ENCODE assay signal across 10 cellular contexts in genomic region chr5:141373673-141374317, GRCh38. TPM values are rescaled to one million over a fixed set of nuclear protein-coding genes. Genes with fewer than 3 reads are reported as not detected.
A peak's percentile ranks its signal among the peaks of the same experiment; 100 is the strongest.
DNase-seq lines count a peak whose midpoint lies in the region; ATAC-seq, FAIRE-seq and TF ChIP-seq lines count a peak whose summit lies in the region.
"Had no signal": no experiment of that assay in that cellular context is flagged by ENCODE, and none has a peak within 500 bp of the region (broad histone marks: within the 10 kb centered on the region; RNA-seq: fewer than 3 reads in every experiment).

TSS of gene PCDHGA6 (plus strand) at chr5:141373891. CDS start at chr5:141374084, 193 bp downstream.

- no peak within 1 kb of the TSS for H3K9ac ChIP-seq in endothelial cell of umbilical vein (replicated peaks; ENCODE audit: extremely low read depth, insufficient read depth, low read length)

- H3K36me3 ChIP-seq in endothelial cell of umbilical vein (ENCODE audit: control insufficient read depth in 2 of 2, extremely low read depth in 1 of 2, insufficient read depth in 2 of 2, low read length in 2 of 2), result no peaks in the 10 kb centered on the region
- H3K36me3 ChIP-seq in psoas muscle (ENCODE audit: insufficient read depth in 1 of 2, low read depth in 1 of 2), result no peaks in the 10 kb centered on the region

- H3K9me1 ChIP-seq in endothelial cell of umbilical vein (replicated peaks; ENCODE audit: control insufficient read depth, extremely low read depth, insufficient read depth, low read length), result no peaks in the 10 kb centered on the region

- FAIRE-seq in endothelial cell of umbilical vein (lab: Jason Lieb, UNC), result peak; percentile 74
- FAIRE-seq: TTC549 had no signal

- in situ Hi-C loops in KBM-7 (cut with MboI; ENCODE audit: low pct_unique_long_range_greater_than_20kb, low sequenced_read_pairs), result loop anchor here (25.0 kb wide), 1 partner anchor 189 kb away; no protein-coding TSS in a partner anchor

- ATAC-seq in psoas muscle (peak in 3 of 4 donors; percentile 64 to 72 (median 68)), GM21619 (IDR thresholded peaks at IDR 0.05; ENCODE audit: unreplicated experiment) (no peak)

- H2AFZ ChIP-seq in endothelial cell of umbilical vein (ENCODE audit: low read depth, low read length), result peak within 1 kb of the TSS; percentile 62

- peak within 1 kb of the TSS; percentile 21; the same call in 1 of the 2 replicates for H3K4me3 ChIP-seq in LNCaP clone FGC (ENCODE audit: low read depth, low read length)
- peak within 1 kb of the TSS in 2 of 3 experiments; percentile 31 to 41 for H3K4me3 ChIP-seq in endothelial cell of umbilical vein (replicated peaks in 1 of 3; ENCODE audit: insufficient read depth in 1 of 3, low read depth in 1 of 3, low read length in 3 of 3)
- peak within 1 kb of the TSS; percentile 52 for H3K4me3 ChIP-seq in psoas muscle

- H4K20me1 ChIP-seq in endothelial cell of umbilical vein (replicated peaks; ENCODE audit: control insufficient read depth, extremely low read depth, insufficient read depth, low read length), result no peaks in the 10 kb centered on the region

- dilution Hi-C loops in endothelial cell of umbilical vein (cut with MboI; ENCODE audit: extremely low pct_ligation_motif_present, low sequenced_read_pairs), result no loop called here

- H3K4me1 ChIP-seq in endothelial cell of umbilical vein (ENCODE audit: control insufficient read depth, extremely low read depth, insufficient read depth, low read length) (no peaks in the 10 kb centered on the region), psoas muscle (no peaks in the 10 kb centered on the region)

- TF ChIP-seq CTCF in LNCaP clone FGC (IDR thresholded peaks at IDR 0.05; ENCODE audit: control insufficient read depth, extremely low read depth, insufficient read depth), result peak; percentile 35
- peak; percentile 40 to 48 for TF ChIP-seq CTCF in endothelial cell of umbilical vein (IDR thresholded peaks at IDR 0.05; ENCODE audit: extremely low read depth in 1 of 2, insufficient read depth in 1 of 2, low read depth in 1 of 2, low read length in 2 of 2)
- TF ChIP-seq CTCF in psoas muscle (IDR thresholded peaks at IDR 0.05), result peak; percentile 36

- WGBS in psoas muscle, 3 donors, result 17 to 18% (median 17%) methylated on average over 27 of the region's 27 CpGs

- BruUV-seq in endothelial cell of umbilical vein (replicated peaks; lab: Mats Ljungman, UMichigan), result TSS peak; percentile 20

- no peak for TF ChIP-seq POLR2A in endothelial cell of umbilical vein (IDR thresholded peaks at IDR 0.05; ENCODE audit: low read depth, low read length)

- H3K9me3 ChIP-seq in endothelial cell of umbilical vein (replicated peaks; ENCODE audit: control insufficient read depth, insufficient read depth, low read length) (no peaks in the 10 kb centered on the region), psoas muscle (peaks cover 16% of the 10 kb centered on the region)

- peak; percentile 48 for DNase-seq in EH (ENCODE audit: low read depth)
- DNase-seq in LNCaP clone FGC (ENCODE audit: low read depth), result no peak
- peak; percentile 49 for DNase-seq in endothelial cell of umbilical vein (ENCODE audit: low read depth, low spot score)
- no peak for DNase-seq in psoas muscle
- DNase-seq in NCI-H2081 (lab: John Stamatoyannopoulos, UW), result no peak
- no peak for DNase-seq in KBM-7
- no peak for DNase-seq in NCI-H510A (lab: John Stamatoyannopoulos, UW)
- DNase-seq: KG1 had no signal

- no peaks in the 10 kb centered on the region for H3K79me2 ChIP-seq in endothelial cell of umbilical vein (ENCODE audit: control insufficient read depth, insufficient read depth, low read length)

- POLR2A ChIA-PET in endothelial cell of umbilical vein (lab: Charles Lee), result no interaction called here

- H3K27ac ChIP-seq in endothelial cell of umbilical vein (ENCODE audit: insufficient read depth, low read depth, low read length) (no peak within 1 kb of the TSS), psoas muscle (no peak within 1 kb of the TSS)

- CTCF ChIA-PET in endothelial cell of umbilical vein (lab: Charles Lee), result interaction anchor here (0.6 to 3.2 kb wide), 21 partner anchors 9 to 194 kb away, joined by 3 to 41 read pairs (median 4); partner anchors contain the start of genes PCDHB14, PCDHGA10, PCDHGA11 and PCDHGA12

- intact Hi-C loops in endothelial cell of umbilical vein (cut with micrococcal nuclease), result loop anchor here (1.0 to 5.0 kb wide), 2 partner anchors 49 to 187 kb away; partner anchors contain the start of gene PCDHGA11
- intact Hi-C loops in psoas muscle (cut with DNase I), result no loop called here

- H3K27me3 ChIP-seq in endothelial cell of umbilical vein (ENCODE audit: control insufficient read depth in 2 of 2, insufficient read depth in 2 of 2, low read length in 2 of 2), result peaks cover 30 to 77% of the 10 kb centered on the region in 2 experiments
- H3K27me3 ChIP-seq in psoas muscle (ENCODE audit: insufficient read depth in 3 of 3, low read length in 2 of 3), result peaks cover 0 to 46% (median 17%) of the 10 kb centered on the region in 3 donors

- H3K4me2 ChIP-seq in endothelial cell of umbilical vein (ENCODE audit: insufficient read depth, low read length), result peak within 1 kb of the TSS; percentile 52

TF ChIP-seq in endothelial cell of umbilical vein, 7 proteins besides CTCF, POLR2A, EP300 and RAD21:
- TF ChIP-seq MAX (IDR thresholded peaks at IDR 0.05; ENCODE audit: insufficient read depth, insufficient read length), result no peak
- TF ChIP-seq FOS (IDR thresholded peaks at IDR 0.05; ENCODE audit: borderline replicate concordance, insufficient read depth, low read length), result no peak
- TF ChIP-seq EZH2 (IDR thresholded peaks at IDR 0.05; ENCODE audit: borderline replicate concordance, low read depth, low read length, severe bottlenecking), result no peak
- TF ChIP-seq POLR2AphosphoS5 (IDR thresholded peaks at IDR 0.05; ENCODE audit: insufficient read depth, low read depth, low read length), result no peak
- no peak for TF ChIP-seq GATA2 (IDR thresholded peaks at IDR 0.05; ENCODE audit: insufficient read depth, insufficient read length, low read depth, low read length)
- TF ChIP-seq MYC (IDR thresholded peaks at IDR 0.05; ENCODE audit: low read depth, low read length), result no peak
- no peak for TF ChIP-seq JUN (IDR thresholded peaks at IDR 0.05; ENCODE audit: borderline replicate concordance, insufficient read depth, insufficient read length, low read depth)

RNA-seq across cellular contexts. Expression of gene PCDHGA6, which starts in this region (rescaled TPM):
- total RNA-seq in endothelial cell of umbilical vein, result 2.7 and 2.9 TPM in 2 replicates
- 2.6 and 2.7 TPM in 2 replicates for polyA plus RNA-seq in endothelial cell of umbilical vein
- 1.3 and 1.7 TPM in 2 replicates for polyA plus RNA-seq in endothelial cell of umbilical vein (2011; cell fraction: cytosol; rRNA removed)
- polyA plus RNA-seq in endothelial cell of umbilical vein (2011; cell fraction: nucleus; rRNA removed), result 4.2 and 4.6 TPM in 2 replicates
- polyA plus RNA-seq in endothelial cell of umbilical vein (2012), result 0.98 and 1.4 TPM in 2 replicates
- 5.8 TPM in 2 replicates for polyA minus RNA-seq in endothelial cell of umbilical vein
- polyA minus RNA-seq in endothelial cell of umbilical vein (2011; cell fraction: cytosol; rRNA and poly(A)+ RNA removed), result not detected
- 7.4 and 10.0 TPM in 2 replicates for polyA minus RNA-seq in endothelial cell of umbilical vein (2011; cell fraction: nucleus; rRNA and poly(A)+ RNA removed)
- total RNA-seq in psoas muscle, result 1 to 10 TPM; 1.3 to 2.5 (median 1.8) TPM
- polyA plus RNA-seq in psoas muscle, result under 1 TPM; 0.03 to 0.72 (median 0.57) TPM

Comparison
In these comparisons a context has a peak if more than half of its experiments do, and no peak if none do; other contexts are left out.
1. DNase-seq: peak in EH (single experiment) and endothelial cell of umbilical vein (single experiment); none in LNCaP clone FGC (single experiment), psoas muscle (0 of 2), NCI-H2081 (0 of 2), KBM-7 (single experiment) and NCI-H510A (single experiment).
2. Peak in every context shown above with its lines, with median percentiles within 50 percentile points of each other: H3K4me3 ChIP-seq and CTCF ChIP-seq.